Comparison of ENCODE assay signal across 27 cellular contexts in the genomic region with DNA sequence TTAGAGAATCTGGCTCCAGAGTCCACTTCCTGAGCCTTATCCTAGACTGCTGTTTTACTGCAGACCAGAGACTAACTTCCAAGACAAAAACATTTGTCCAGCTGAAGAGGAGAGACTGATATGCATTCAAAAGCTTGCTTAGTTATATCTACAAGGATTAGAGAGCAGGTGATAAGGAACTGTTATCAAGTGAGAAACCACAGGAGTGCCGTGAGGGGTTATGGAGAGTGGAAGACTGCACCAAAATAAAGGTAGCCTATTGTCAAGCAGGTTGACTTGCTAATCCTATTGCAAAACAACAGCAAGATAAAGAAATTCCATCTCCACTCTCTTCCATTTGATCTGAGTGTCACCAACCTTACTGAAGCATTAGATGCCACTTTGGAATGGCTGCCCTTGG.
A peak's percentile ranks its signal among the peaks of the same experiment; 100 is the strongest.
DNase-seq lines count a peak whose midpoint lies in the region; ATAC-seq and TF ChIP-seq lines count a peak whose summit lies in the region.
"Had no signal": no experiment of that assay in that cellular context is flagged by ENCODE, and none has a peak within 500 bp of the region (broad histone marks: within the 10 kb centered on the region; RNA-seq: fewer than 3 reads in every experiment).

No MANE protein-coding gene starts in this region.

- no peak for TF ChIP-seq POLR2A in breast epithelium (IDR thresholded peaks at IDR 0.05)

- H3K27me3 Mint-ChIP-seq in MCF 10A (ENCODE audit: insufficient read depth, unreplicated experiment) (no peaks in the 10 kb centered on the region), endodermal cell (ENCODE audit: insufficient read depth) (no peaks in the 10 kb centered on the region), mesothelial cell of epicardium (ENCODE audit: low read depth) (no peaks in the 10 kb centered on the region), glutamatergic neuron (ENCODE audit: unreplicated experiment) (peaks cover 5% of the 10 kb centered on the region)
- H3K27me3 Mint-ChIP-seq in activated T-helper 2 cell treated with anti-CD3 and anti-CD28 coated beads, Interferon-gamma antibody, Interleukin-2, Interleukin-4, amounts not matched to agents 10 μg/mL and 5 μg/mL and 100 μg/mL, durations not matched to agents 14 hours and 24 hours and 36 hours (ENCODE audit: low read depth), result peaks cover 37% of the 10 kb centered on the region

- no peak overlapping the region for H3K4me3 Mint-ChIP-seq in MCF 10A (ENCODE audit: unreplicated experiment)
- peak overlapping the region; percentile 17 for H3K4me3 Mint-ChIP-seq in endodermal cell
- H3K4me3 Mint-ChIP-seq in mesothelial cell of epicardium, result no peak overlapping the region
- H3K4me3 Mint-ChIP-seq in activated T-helper 2 cell treated with anti-CD3 and anti-CD28 coated beads, Interferon-gamma antibody, Interleukin-2, Interleukin-4, amounts not matched to agents 10 μg/mL and 5 μg/mL and 100 μg/mL, durations not matched to agents 14 hours and 24 hours and 36 hours (ENCODE audit: low read depth), result no peak overlapping the region
- no peak overlapping the region for H3K4me3 Mint-ChIP-seq in glutamatergic neuron (ENCODE audit: unreplicated experiment)
- H3K4me3 Mint-ChIP-seq: CD4-positive, alpha-beta T cell; GM23338 had no signal

- no peak overlapping the region for H3K9ac ChIP-seq in endodermal cell (ENCODE audit: extremely low read depth, low read length, poor library complexity, severe bottlenecking)
- H3K9ac ChIP-seq: BLaER1 had no signal

- H3K4me1 Mint-ChIP-seq in MCF 10A (ENCODE audit: insufficient read depth, unreplicated experiment), result peaks cover 44% of the 10 kb centered on the region
- H3K4me1 Mint-ChIP-seq in endodermal cell, result peaks cover 89% of the 10 kb centered on the region
- peaks cover 76% of the 10 kb centered on the region for H3K4me1 Mint-ChIP-seq in mesothelial cell of epicardium
- peaks cover 2% of the 10 kb centered on the region for H3K4me1 Mint-ChIP-seq in activated T-helper 2 cell treated with anti-CD3 and anti-CD28 coated beads, Interferon-gamma antibody, Interleukin-2, Interleukin-4, amounts not matched to agents 10 μg/mL and 5 μg/mL and 100 μg/mL, durations not matched to agents 14 hours and 24 hours and 36 hours (ENCODE audit: low read depth)
- H3K4me1 Mint-ChIP-seq in glutamatergic neuron (ENCODE audit: low read depth, unreplicated experiment), result peaks cover 47% of the 10 kb centered on the region

- intact Hi-C loops in MCF 10A (cut with micrococcal nuclease), result no loop called here
- intact Hi-C loops in breast epithelium (cut with DNase I; ENCODE audit: low total_unique reads), result no loop called here
- intact Hi-C loops in activated T-helper 2 cell treated with anti-CD3 and anti-CD28 coated beads, Interferon-gamma antibody, Interleukin-2, Interleukin-4, amounts not matched to agents 10 μg/mL and 5 μg/mL and 100 μg/mL, durations not matched to agents 14 hours and 24 hours and 36 hours (cut with micrococcal nuclease), result no loop called here
- intact Hi-C loops in Right ventricle myocardium inferior (cut with DNase I), result no loop called here

- H3K4me3 ChIP-seq in breast epithelium (no peak overlapping the region), endodermal cell (ENCODE audit: low read length) (peak overlapping the region; percentile 49)
- H3K4me3 ChIP-seq: BLaER1, GM23338, MG63 had no signal

- DNase-seq in MCF 10A (ENCODE audit: unreplicated experiment) (no peak), breast epithelium (ENCODE audit: low spot score in 2 of 2) (no peak), endodermal cell (peak; percentile 77), mesothelial cell of epicardium (ENCODE audit: low spot score in 2 of 2, unreplicated experiment in 2 of 2) (no peak), Right ventricle myocardium inferior (ENCODE audit: missing footprints) (no peak), NCI-H69 (lab: John Stamatoyannopoulos, UW) (no peak), glutamatergic neuron (no peak)
- DNase-seq in activated T-helper 2 cell treated with anti-CD3 and anti-CD28 coated beads, Interferon-gamma antibody, Interleukin-2, Interleukin-4, amounts not matched to agents 10 μg/mL and 5 μg/mL and 100 μg/mL, durations not matched to agents 14 hours and 24 hours and 36 hours (ENCODE audit: low spot score), result no peak
- DNase-seq: ACHN; CD4-positive, alpha-beta T cell; COR-L47; DND-41; HCEC 1CT; IMR-90; Karpas-422; MG63; NCI-H1092; NCI-H1436; NCI-H187 treated with DMSO at 0.1 percent for 48 hours; NCI-H2107; NCI-H510A; NCI-H748 treated with DMSO at 0.1 percent for 48 hours had no signal

- CTCF ChIA-PET in MCF 10A (lab: Yijun Ruan, JAX), result no interaction called here

- no TSS peak for BruUV-seq in MCF 10A (replicated peaks; lab: Mats Ljungman, UMichigan)

- no peak for ATAC-seq in Right ventricle myocardium inferior
- ATAC-seq: GM23338, Panc1, SK-N-SH treated with all-trans-retinoic acid at 6 μM for 48 hours had no signal

- TF ChIP-seq CTCF in MCF 10A (IDR thresholded peaks at IDR 0.05; ENCODE audit: unreplicated experiment) (no peak), breast epithelium (IDR thresholded peaks at IDR 0.05) (no peak), endodermal cell (conservative IDR thresholded peaks at IDR 0.05) (no peak), mesothelial cell of epicardium (IDR thresholded peaks at IDR 0.05; ENCODE audit: unreplicated experiment) (no peak), glutamatergic neuron (IDR thresholded peaks at IDR 0.05; ENCODE audit: partially characterized antibody, unreplicated experiment) (no peak)

- peaks cover 4 to 23% of the 10 kb centered on the region in 2 donors for H3K4me1 ChIP-seq in breast epithelium
- H3K4me1 ChIP-seq in endodermal cell (ENCODE audit: control insufficient read depth, insufficient read depth, low read length), result peaks cover 32% of the 10 kb centered on the region

- H3K27ac Mint-ChIP-seq in MCF 10A (ENCODE audit: low read depth, unreplicated experiment), result peak overlapping the region; percentile 27
- peak overlapping the region; percentile 87 for H3K27ac Mint-ChIP-seq in endodermal cell
- H3K27ac Mint-ChIP-seq in mesothelial cell of epicardium, result peak overlapping the region; percentile 23
- no peak overlapping the region for H3K27ac Mint-ChIP-seq in activated T-helper 2 cell treated with anti-CD3 and anti-CD28 coated beads, Interferon-gamma antibody, Interleukin-2, Interleukin-4, amounts not matched to agents 10 μg/mL and 5 μg/mL and 100 μg/mL, durations not matched to agents 14 hours and 24 hours and 36 hours
- H3K27ac Mint-ChIP-seq in glutamatergic neuron (ENCODE audit: unreplicated experiment), result no peak overlapping the region
- H3K27ac Mint-ChIP-seq: CD4-positive, alpha-beta T cell; GM23338 had no signal

- H3K27ac ChIP-seq in breast epithelium (peak overlapping the region in 1 of 2 donors; percentile 38), endodermal cell (ENCODE audit: low read depth, low read length) (no peak overlapping the region)
- H3K27ac ChIP-seq: 22Rv1, BLaER1 had no signal

- H3K9me3 ChIP-seq in breast epithelium (no peaks in the 10 kb centered on the region), endodermal cell (ENCODE audit: control insufficient read depth, low read length) (no peaks in the 10 kb centered on the region)
- H3K9me3 ChIP-seq: BLaER1, MG63 had no signal

- H3K27me3 ChIP-seq in breast epithelium, result no peaks in the 10 kb centered on the region
- H3K27me3 ChIP-seq in endodermal cell (ENCODE audit: control insufficient read depth, insufficient read depth, low read length, poor library complexity, severe bottlenecking), result no peaks in the 10 kb centered on the region
- H3K27me3 ChIP-seq: BLaER1, MG63 had no signal

- no peaks in the 10 kb centered on the region for H3K9me3 Mint-ChIP-seq in MCF 10A (ENCODE audit: unreplicated experiment)
- H3K9me3 Mint-ChIP-seq in endodermal cell, result no peaks in the 10 kb centered on the region
- H3K9me3 Mint-ChIP-seq in mesothelial cell of epicardium, result no peaks in the 10 kb centered on the region
- no peaks in the 10 kb centered on the region for H3K9me3 Mint-ChIP-seq in activated T-helper 2 cell treated with anti-CD3 and anti-CD28 coated beads, Interferon-gamma antibody, Interleukin-2, Interleukin-4, amounts not matched to agents 10 μg/mL and 5 μg/mL and 100 μg/mL, durations not matched to agents 14 hours and 24 hours and 36 hours
- peaks cover 3% of the 10 kb centered on the region for H3K9me3 Mint-ChIP-seq in glutamatergic neuron (ENCODE audit: unreplicated experiment)
- H3K9me3 Mint-ChIP-seq: CD4-positive, alpha-beta T cell; GM23338 had no signal

- H3K36me3 Mint-ChIP-seq in MCF 10A (ENCODE audit: insufficient read depth, unreplicated experiment) (peaks cover 11% of the 10 kb centered on the region), endodermal cell (ENCODE audit: low read depth) (peaks cover 34% of the 10 kb centered on the region), mesothelial cell of epicardium (no peaks in the 10 kb centered on the region), glutamatergic neuron (ENCODE audit: unreplicated experiment) (no peaks in the 10 kb centered on the region)
- no peaks in the 10 kb centered on the region for H3K36me3 Mint-ChIP-seq in activated T-helper 2 cell treated with anti-CD3 and anti-CD28 coated beads, Interferon-gamma antibody, Interleukin-2, Interleukin-4, amounts not matched to agents 10 μg/mL and 5 μg/mL and 100 μg/mL, durations not matched to agents 14 hours and 24 hours and 36 hours (ENCODE audit: low read depth)

- POLR2A ChIA-PET in MCF 10A (lab: Yijun Ruan, JAX), result interaction anchor here (0.5 kb wide), 1 partner anchor 893 kb away, joined by 3 read pairs; no protein-coding TSS in a partner anchor

- 21 to 29% methylated on average over 1 of the region's 1 CpG for WGBS in endodermal cell (ENCODE audit: insufficient coverage in 1 of 2, insufficient read length in 1 of 2), 2 experiments

- H3K36me3 ChIP-seq in breast epithelium, result no peaks in the 10 kb centered on the region
- peaks cover 40% of the 10 kb centered on the region for H3K36me3 ChIP-seq in endodermal cell (ENCODE audit: control insufficient read depth, insufficient read depth, low read length)
- H3K36me3 ChIP-seq: BLaER1 had no signal

Comparison
In these comparisons a context has a peak if more than half of its experiments do, and no peak if none do; other contexts are left out.
1. H3K27ac Mint-ChIP-seq: peak in MCF 10A (single experiment), endodermal cell (single experiment) and mesothelial cell of epicardium (single experiment); none in activated T-helper 2 cell treated with anti-CD3 and anti-CD28 coated beads, Interferon-gamma antibody, Interleukin-2, Interleukin-4, amounts not matched to agents 10 μg/mL and 5 μg/mL and 100 μg/mL, durations not matched to agents 14 hours and 24 hours and 36 hours (single experiment) and glutamatergic neuron (single experiment).